ENCODE assay signal across 2 cellular contexts in genomic region chr3:168384990-168385389, GRCh38.
TF ChIP-seq lines count a peak whose summit lies in the region.

No MANE protein-coding gene starts in this region.

TF ChIP-seq in GM23338, 12 proteins besides CTCF, POLR2A, EP300 and RAD21 (continued from another document):
- TF ChIP-seq REST (IDR thresholded peaks at IDR 0.05; ENCODE audit: unreplicated experiment) (no peak), ZNF462 (CRISPR knock-in tag; IDR thresholded peaks at IDR 0.05) (no peak), EZH2phosphoT487 (IDR thresholded peaks at IDR 0.05; ENCODE audit: unreplicated experiment) (no peak), CREB1 (CRISPR knock-in tag; IDR thresholded peaks at IDR 0.05; ENCODE audit: low read depth) (no peak), POLR2AphosphoS5 (IDR thresholded peaks at IDR 0.05; ENCODE audit: low read depth) (no peak), JUNB (IDR thresholded peaks at IDR 0.05; ENCODE audit: unreplicated experiment) (no peak), ZNF114 (CRISPR knock-in tag; IDR thresholded peaks at IDR 0.05) (no peak), STAT1 (IDR thresholded peaks at IDR 0.05; ENCODE audit: unreplicated experiment) (no peak), EZH2 (IDR thresholded peaks at IDR 0.05; ENCODE audit: low read depth, unreplicated experiment) (no peak)

TF ChIP-seq in WTC11, 78 proteins besides CTCF, POLR2A, EP300 and RAD21 (continued from another document):
- no peak for TF ChIP-seq E2F5 (CRISPR knock-in tag; IDR thresholded peaks at IDR 0.05)
TF ChIP-seq in WTC11: peak in this region for 0.
